In genomic region chr2:180004731-180005130, GRCh38 we compare ENCODE assay signal across 1 cellular context.
TF ChIP-seq lines count a peak whose summit lies in the region.

No MANE protein-coding gene starts in this region.

TF ChIP-seq in GM12878, 131 proteins besides CTCF, POLR2A, EP300 and RAD21:
- TF ChIP-seq FOS (IDR thresholded peaks at IDR 0.05; ENCODE audit: borderline replicate concordance, extremely low read depth, insufficient read length): no peak
- TF ChIP-seq RFX5 (IDR thresholded peaks at IDR 0.05; ENCODE audit: low read depth, low read length): no peak
- TF ChIP-seq ZNF622 (IDR thresholded peaks at IDR 0.05): no peak
